ENCODE assay signal across 1 cellular context in the genomic region with DNA sequence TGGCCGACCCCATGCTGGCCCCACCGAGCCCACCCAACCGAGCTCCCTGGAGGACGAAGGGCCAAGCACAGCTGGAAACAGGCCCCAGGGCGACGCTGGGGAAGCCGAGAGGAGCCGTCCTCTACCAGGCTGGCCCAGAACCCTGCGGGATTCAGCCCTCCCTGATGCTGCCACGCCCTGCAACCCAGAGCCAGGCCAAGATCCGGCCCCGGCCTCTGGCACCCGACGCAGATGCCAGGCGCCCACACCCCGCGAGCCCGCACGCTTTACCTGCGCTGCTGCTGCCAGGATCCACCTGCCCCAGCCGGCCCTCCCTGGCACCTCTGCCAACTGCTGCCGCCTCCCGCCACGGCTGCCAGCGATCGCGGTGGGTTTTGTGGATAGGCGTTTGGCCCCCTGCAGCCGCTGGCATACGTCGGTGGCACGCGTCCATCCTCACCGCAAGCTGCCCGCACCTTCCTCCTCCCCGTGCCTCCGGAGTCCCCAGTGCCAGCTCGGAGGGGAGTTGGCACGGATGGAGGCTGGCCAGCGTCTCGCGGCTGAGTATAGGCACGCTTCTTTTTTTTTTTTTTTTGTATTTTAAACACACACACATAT.
TF ChIP-seq lines count a peak whose summit lies in the region.

No MANE protein-coding gene starts in this region.

TF ChIP-seq in SK-N-SH, 30 proteins besides CTCF, POLR2A, EP300 and RAD21 (continued from another document):
- no peak for TF ChIP-seq TAF1 (IDR thresholded peaks at IDR 0.05; ENCODE audit: borderline replicate concordance, low read depth, low read length)
- TF ChIP-seq CHD2 (IDR thresholded peaks at IDR 0.05; ENCODE audit: low read length, partially characterized antibody), result no peak
- no peak for TF ChIP-seq ELF1 (IDR thresholded peaks at IDR 0.05)
- no peak for TF ChIP-seq YY1 (IDR thresholded peaks at IDR 0.05; ENCODE audit: low read depth)
- no peak for TF ChIP-seq TCF12 (IDR thresholded peaks at IDR 0.05)
- TF ChIP-seq RFX5 (IDR thresholded peaks at IDR 0.05; ENCODE audit: low read length), result no peak
- no peak for TF ChIP-seq NFIC (IDR thresholded peaks at IDR 0.05; ENCODE audit: borderline replicate concordance)
